Comparison of ENCODE assay signal across 12 cellular contexts in the genomic region with DNA sequence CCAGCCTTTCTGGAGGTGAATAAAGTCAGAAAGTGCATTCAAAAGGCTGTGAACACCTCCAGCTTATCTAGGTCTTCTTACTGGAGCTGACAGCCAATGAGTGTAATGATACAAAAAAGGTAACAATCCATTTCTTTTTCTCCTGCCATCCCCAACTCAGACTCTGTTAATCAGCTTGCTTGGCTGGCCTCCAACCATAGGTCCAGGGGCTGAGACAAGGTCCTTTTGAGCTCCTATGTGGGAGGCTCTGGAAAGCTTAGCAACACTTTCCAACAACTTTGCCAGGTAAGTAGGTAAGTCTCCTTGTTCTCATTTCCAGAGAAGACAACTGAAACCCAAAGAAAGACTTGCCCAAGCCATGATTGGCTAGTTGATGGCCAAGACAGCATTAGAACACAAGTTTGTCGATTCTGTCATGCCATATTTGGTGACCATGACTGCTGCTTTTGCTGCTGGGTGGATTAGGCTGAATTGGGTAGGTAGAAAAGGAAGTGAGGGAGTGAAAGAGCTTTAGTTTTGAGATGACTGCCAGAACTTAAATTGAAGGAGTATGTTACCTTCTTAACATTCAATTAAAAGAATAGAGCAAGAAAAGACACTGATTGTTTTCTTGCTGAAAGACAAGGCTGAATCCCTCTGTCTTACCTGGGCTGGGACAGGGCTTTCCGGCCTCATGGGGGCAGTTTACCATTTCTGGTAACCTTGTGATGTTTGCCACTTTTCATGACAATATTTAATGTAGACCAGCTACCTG. TPM values are rescaled to one million over a fixed set of nuclear protein-coding genes. Genes with fewer than 3 reads are reported as not detected.
A peak's percentile ranks its signal among the peaks of the same experiment; 100 is the strongest.
DNase-seq lines count a peak whose midpoint lies in the region; ATAC-seq, FAIRE-seq and TF ChIP-seq lines count a peak whose summit lies in the region.
"Had no signal": no experiment of that assay in that cellular context is flagged by ENCODE, and none has a peak within 500 bp of the region (broad histone marks: within the 10 kb centered on the region; RNA-seq: fewer than 3 reads in every experiment).

No MANE protein-coding gene starts in this region.

- H3K36me3 ChIP-seq in breast epithelium (no peaks in the 10 kb centered on the region), astrocyte (ENCODE audit: insufficient read depth, low read length) (no peaks in the 10 kb centered on the region), thymus (ENCODE audit: control insufficient read depth, insufficient read depth) (no peaks in the 10 kb centered on the region), neural progenitor cell (no peaks in the 10 kb centered on the region), brain microvascular endothelial cell (replicated peaks) (no peaks in the 10 kb centered on the region)
- H3K36me3 ChIP-seq: gastrocnemius medialis had no signal

- no peaks in the 10 kb centered on the region for H3K4me1 ChIP-seq in breast epithelium
- H3K4me1 ChIP-seq in astrocyte (ENCODE audit: insufficient read depth, low read length) = no peaks in the 10 kb centered on the region
- H3K4me1 ChIP-seq in thymus (ENCODE audit: control insufficient read depth, insufficient read depth, low read length) = peaks cover 12% of the 10 kb centered on the region
- no peaks in the 10 kb centered on the region for H3K4me1 ChIP-seq in neural progenitor cell
- no peaks in the 10 kb centered on the region for H3K4me1 ChIP-seq in foreskin keratinocyte
- H3K4me1 ChIP-seq: gastrocnemius medialis had no signal

- peaks cover 0 to 64% of the 10 kb centered on the region in 2 donors for H3K27me3 ChIP-seq in breast epithelium
- H3K27me3 ChIP-seq in astrocyte (ENCODE audit: insufficient read depth, low read length) = no peaks in the 10 kb centered on the region
- H3K27me3 ChIP-seq in thymus (ENCODE audit: control insufficient read depth, insufficient read depth) = no peaks in the 10 kb centered on the region
- no peaks in the 10 kb centered on the region for H3K27me3 ChIP-seq in neural progenitor cell
- no peaks in the 10 kb centered on the region for H3K27me3 ChIP-seq in brain microvascular endothelial cell (replicated peaks)
- no peaks in the 10 kb centered on the region for H3K27me3 ChIP-seq in foreskin keratinocyte
- H3K27me3 ChIP-seq: gastrocnemius medialis had no signal

- H3K4me3 ChIP-seq in breast epithelium = peak overlapping the region; percentile 0 to 22 (median 6)
- H3K4me3 ChIP-seq in astrocyte (ENCODE audit: insufficient read depth, low read depth, low read length) = no peak overlapping the region
- no peak overlapping the region for H3K4me3 ChIP-seq in thymus (ENCODE audit: low read length)
- H3K4me3 ChIP-seq in neural progenitor cell = no peak overlapping the region
- no peak overlapping the region for H3K4me3 ChIP-seq in brain microvascular endothelial cell (ENCODE audit: low read depth, low read length)

- intact Hi-C loops in breast epithelium (cut with DNase I; ENCODE audit: low total_unique reads) (no loop called here), MCF 10A (cut with micrococcal nuclease) (no loop called here)

- H3K4me2 ChIP-seq in astrocyte (ENCODE audit: low read length) (no peak overlapping the region), neural progenitor cell (no peak overlapping the region)

- no peaks in the 10 kb centered on the region for H4K20me1 ChIP-seq in astrocyte (ENCODE audit: insufficient read depth, low read length)
- no peaks in the 10 kb centered on the region for H4K20me1 ChIP-seq in neural progenitor cell (ENCODE audit: low read depth)

- H3K4me1 Mint-ChIP-seq in MCF 10A (ENCODE audit: insufficient read depth, unreplicated experiment) (no peaks in the 10 kb centered on the region), astrocyte (ENCODE audit: low read depth, unreplicated experiment) (no peaks in the 10 kb centered on the region), neural progenitor cell (no peaks in the 10 kb centered on the region)

- H3K9ac ChIP-seq in astrocyte (ENCODE audit: low read length) (no peak overlapping the region), neural progenitor cell (no peak overlapping the region)

- TF ChIP-seq POLR2A in breast epithelium (IDR thresholded peaks at IDR 0.05) = no peak

- H3K79me2 ChIP-seq in astrocyte (ENCODE audit: insufficient read depth, low read length) (no peaks in the 10 kb centered on the region), neural progenitor cell (ENCODE audit: low read depth) (no peaks in the 10 kb centered on the region)

- H3K27ac ChIP-seq in breast epithelium (no peak overlapping the region), astrocyte (ENCODE audit: low read depth, low read length) (no peak overlapping the region), thymus (ENCODE audit: low read depth) (peak overlapping the region; percentile 15), neural progenitor cell (no peak overlapping the region), brain microvascular endothelial cell (no peak overlapping the region), foreskin keratinocyte (no peak overlapping the region)
- H3K27ac ChIP-seq: gastrocnemius medialis had no signal

- FAIRE-seq in astrocyte (lab: Jason Lieb, UNC) = peak; percentile 49

- no peaks in the 10 kb centered on the region for H3K27me3 Mint-ChIP-seq in MCF 10A (ENCODE audit: insufficient read depth, unreplicated experiment)
- H3K27me3 Mint-ChIP-seq in astrocyte (ENCODE audit: low read depth, unreplicated experiment) = no peaks in the 10 kb centered on the region
- peaks cover 2% of the 10 kb centered on the region for H3K27me3 Mint-ChIP-seq in neural progenitor cell (ENCODE audit: insufficient read depth, low read depth)
- H3K27me3 Mint-ChIP-seq: naive thymus-derived CD8-positive, alpha-beta T cell had no signal

- H2AFZ ChIP-seq in astrocyte (ENCODE audit: low read depth, low read length) = no peak overlapping the region
- no peak overlapping the region for H2AFZ ChIP-seq in neural progenitor cell (replicated peaks)

- in situ Hi-C loops in brain microvascular endothelial cell (cut with HindIII; ENCODE audit: low pct_ligation_motif_present, low sequenced_read_pairs) = no loop called here

- H3K9me3 ChIP-seq in breast epithelium (no peaks in the 10 kb centered on the region), astrocyte (ENCODE audit: insufficient read depth, low read depth, low read length) (no peaks in the 10 kb centered on the region), thymus (ENCODE audit: control insufficient read depth) (no peaks in the 10 kb centered on the region), neural progenitor cell (ENCODE audit: low read depth) (no peaks in the 10 kb centered on the region)
- H3K9me3 ChIP-seq: gastrocnemius medialis had no signal

- no peak overlapping the region for H3K4me3 Mint-ChIP-seq in MCF 10A (ENCODE audit: unreplicated experiment)
- H3K4me3 Mint-ChIP-seq in astrocyte (ENCODE audit: unreplicated experiment) = no peak overlapping the region
- no peak overlapping the region for H3K4me3 Mint-ChIP-seq in neural progenitor cell

- ATAC-seq in HG03175 (IDR thresholded peaks at IDR 0.05; ENCODE audit: unreplicated experiment) (peak; percentile 34), foreskin keratinocyte (no peak)
- ATAC-seq: gastrocnemius medialis; naive thymus-derived CD8-positive, alpha-beta T cell had no signal

- no peak for DNase-seq in breast epithelium (ENCODE audit: low spot score in 2 of 2)
- no peak for DNase-seq in MCF 10A (ENCODE audit: unreplicated experiment)
- DNase-seq in astrocyte (ENCODE audit: low read depth) = no peak
- DNase-seq in neural progenitor cell (ENCODE audit: low spot score) = no peak
- no peak for DNase-seq in brain microvascular endothelial cell
- DNase-seq in foreskin keratinocyte = no peak
- DNase-seq: C1 segment of cervical spinal cord; gastrocnemius medialis; naive thymus-derived CD8-positive, alpha-beta T cell had no signal

- POLR2A ChIA-PET in MCF 10A (lab: Yijun Ruan, JAX) = no interaction called here

- H3K27ac Mint-ChIP-seq in MCF 10A (ENCODE audit: low read depth, unreplicated experiment) = no peak overlapping the region
- H3K27ac Mint-ChIP-seq in astrocyte (ENCODE audit: unreplicated experiment) = no peak overlapping the region
- no peak overlapping the region for H3K27ac Mint-ChIP-seq in neural progenitor cell

- CTCF ChIA-PET in MCF 10A (lab: Yijun Ruan, JAX) = interaction anchor here (0.5 to 0.7 kb wide), 2 partner anchors 102 to 441 kb away, joined by 3 read pairs; no protein-coding TSS in a partner anchor

- H3K36me3 Mint-ChIP-seq in MCF 10A (ENCODE audit: insufficient read depth, unreplicated experiment) (no peaks in the 10 kb centered on the region), astrocyte (ENCODE audit: low read depth, unreplicated experiment) (no peaks in the 10 kb centered on the region), neural progenitor cell (no peaks in the 10 kb centered on the region)
- H3K36me3 Mint-ChIP-seq: naive thymus-derived CD8-positive, alpha-beta T cell had no signal

- H3K9me3 Mint-ChIP-seq in MCF 10A (ENCODE audit: unreplicated experiment) = no peaks in the 10 kb centered on the region
- no peaks in the 10 kb centered on the region for H3K9me3 Mint-ChIP-seq in astrocyte (ENCODE audit: unreplicated experiment)
- H3K9me3 Mint-ChIP-seq in neural progenitor cell = peaks cover 2% of the 10 kb centered on the region
- H3K9me3 Mint-ChIP-seq: naive thymus-derived CD8-positive, alpha-beta T cell had no signal

- no TSS peak for BruUV-seq in MCF 10A (replicated peaks; lab: Mats Ljungman, UMichigan)

- WGBS in thymus = 18% methylated on average over 2 of the region's 2 CpGs

- TF ChIP-seq CTCF in breast epithelium (IDR thresholded peaks at IDR 0.05) = no peak
- TF ChIP-seq CTCF in MCF 10A (IDR thresholded peaks at IDR 0.05; ENCODE audit: unreplicated experiment) = no peak
- TF ChIP-seq CTCF in astrocyte (IDR thresholded peaks at IDR 0.05; ENCODE audit: insufficient read depth, low read depth, low read length) = no peak
- no peak for TF ChIP-seq CTCF in neural progenitor cell (IDR thresholded peaks at IDR 0.05)
- no peak for TF ChIP-seq CTCF in brain microvascular endothelial cell (IDR thresholded peaks at IDR 0.05; ENCODE audit: low read depth, low read length, missing control alignments)
- TF ChIP-seq CTCF in foreskin keratinocyte (conservative IDR thresholded peaks at IDR 0.05) = no peak

- no peaks in the 10 kb centered on the region for H3F3A ChIP-seq in neural progenitor cell (ENCODE audit: low read depth)

RNA-seq across cellular contexts. Expression of a gene that starts 22.8 kb away (rescaled TPM):
- total RNA-seq in breast epithelium = 100 to 1,000 TPM in 1 of 3 donors, 10 to 100 TPM in 2; 63.3 to 512 (median 90.0) TPM
- total RNA-seq in MCF 10A (2022) = not detected in 2 replicates
- total RNA-seq in astrocyte = not detected in 2 replicates
- 23.3 TPM for polyA plus RNA-seq in thymus
- total RNA-seq in neural progenitor cell (ENCODE audit: low replicate concordance) = not detected in 2 replicates
- total RNA-seq in foreskin keratinocyte = not detected in 2 replicates
- not detected in 2 replicates for polyA plus RNA-seq in foreskin keratinocyte
- total RNA-seq: T-helper 2 cell treated with Interferon-gamma antibody and Interleukin-4, amounts not matched to agents 100 ng/mL and 5 ng/mL, for 36 hours had no signal

Comparison
In these comparisons a context has a peak if more than half of its experiments do, and no peak if none do; other contexts are left out.
1. RNA of a gene that starts 22.8 kb away (total RNA-seq): 63.3 to 512 TPM in breast epithelium; not detected in astrocyte, not detected in MCF 10A, not detected in neural progenitor cell and not detected in foreskin keratinocyte; every median in the first group is over 10 times any median in the second.
2. H3K4me3 ChIP-seq: peak in breast epithelium (3 of 3); none in astrocyte (single experiment), thymus (single experiment), neural progenitor cell (single experiment) and brain microvascular endothelial cell (single experiment).